Comparison of ENCODE assay signal across 22 cellular contexts in genomic region chr18:8963876-8964275, GRCh38.
"Had no signal": no experiment of that assay in that cellular context is flagged by ENCODE, and none has a peak within 500 bp of the region (broad histone marks: within the 10 kb centered on the region; RNA-seq: fewer than 3 reads in every experiment).

No MANE protein-coding gene starts in this region.

- H3K9me3 Mint-ChIP-seq: mesothelial cell of epicardium; naive thymus-derived CD4-positive, alpha-beta T cell had no signal

- H3K4me3 ChIP-seq: colonic mucosa, dorsolateral prefrontal cortex, esophagus muscularis mucosa, gastroesophageal sphincter, heart left ventricle, left lung, lower lobe of right lung, mucosa of descending colon had no signal

- H3K36me3 ChIP-seq: colonic mucosa, esophagus muscularis mucosa, gastroesophageal sphincter, heart left ventricle, left lung, lower lobe of right lung had no signal

- H3K4me3 Mint-ChIP-seq: mesothelial cell of epicardium; naive thymus-derived CD4-positive, alpha-beta T cell had no signal

- H3K9me3 ChIP-seq: colonic mucosa, esophagus muscularis mucosa, gastroesophageal sphincter, heart left ventricle, left lung, lower lobe of right lung, mucosa of descending colon had no signal

- H3K27ac Mint-ChIP-seq: mesothelial cell of epicardium; naive thymus-derived CD4-positive, alpha-beta T cell had no signal

- H3K27ac ChIP-seq: colonic mucosa, dorsolateral prefrontal cortex, esophagus muscularis mucosa, foreskin keratinocyte, gastroesophageal sphincter, heart left ventricle, left lung, lower lobe of right lung had no signal

- H3K27me3 ChIP-seq: colonic mucosa, dorsolateral prefrontal cortex, esophagus muscularis mucosa, foreskin keratinocyte, gastroesophageal sphincter, left lung had no signal

- FAIRE-seq: endothelial cell of umbilical vein, frontal cortex, islet of Langerhans had no signal

- H3K36me3 Mint-ChIP-seq: mesothelial cell of epicardium; naive thymus-derived CD4-positive, alpha-beta T cell had no signal

- DNase-seq: colonic mucosa; cortex of kidney; dermis blood vessel endothelial cell; dorsolateral prefrontal cortex; effector CD4-positive, alpha-beta T cell; effector memory CD4-positive, alpha-beta T cell; heart left ventricle; hippocampal formation; left cardiac atrium; left lung; left ventricle myocardium superior; lower lobe of right lung; mesenchymal stem cell; mucosa of descending colon; naive thymus-derived CD4-positive, alpha-beta T cell had no signal

- ATAC-seq: foreskin keratinocyte; gastroesophageal sphincter; heart left ventricle; left cardiac atrium; left lung; left ventricle myocardium superior; lower lobe of right lung; mucosa of descending colon; naive thymus-derived CD4-positive, alpha-beta T cell had no signal

- H3K4me1 ChIP-seq: colonic mucosa, gastroesophageal sphincter, heart left ventricle, left lung had no signal
